Comparison of ENCODE assay signal across 23 cellular contexts in the genomic region with DNA sequence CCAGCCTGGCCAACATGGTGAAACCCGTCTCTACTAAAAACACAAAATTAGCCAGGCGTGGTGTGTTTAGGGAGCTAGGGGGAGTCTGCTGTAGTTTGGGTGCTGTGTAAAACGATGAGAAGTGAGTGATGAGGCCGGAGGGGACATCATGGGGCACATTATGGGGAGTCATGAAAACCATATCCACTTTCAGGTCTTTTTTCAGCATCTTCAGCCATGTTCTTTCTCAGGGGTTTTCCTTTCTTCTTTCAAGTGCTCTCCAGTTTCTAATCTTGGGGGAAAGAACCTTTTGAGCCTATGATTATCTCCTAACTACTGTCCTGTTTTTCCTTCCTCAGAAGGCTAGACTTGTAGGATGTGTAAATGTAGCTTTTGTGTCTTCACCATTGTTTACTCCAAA. TPM values are rescaled to one million over a fixed set of nuclear protein-coding genes. Genes with fewer than 3 reads are reported as not detected.
DNase-seq lines count a peak whose midpoint lies in the region; ATAC-seq and TF ChIP-seq lines count a peak whose summit lies in the region.
"Had no signal": no experiment of that assay in that cellular context is flagged by ENCODE, and none has a peak within 500 bp of the region (broad histone marks: within the 10 kb centered on the region; RNA-seq: fewer than 3 reads in every experiment).

No MANE protein-coding gene starts in this region.

- peak overlapping the region; percentile 20 for H3K27ac Mint-ChIP-seq in MCF 10A (ENCODE audit: low read depth, unreplicated experiment)
- H3K27ac Mint-ChIP-seq in GM23338 = no peak overlapping the region; the same call in 1 of the 2 replicates
- peak overlapping the region; percentile 0 for H3K27ac Mint-ChIP-seq in activated T-helper 2 cell treated with anti-CD3 and anti-CD28 coated beads, Interferon-gamma antibody, Interleukin-2, Interleukin-4, amounts not matched to agents 10 μg/mL and 5 μg/mL and 100 μg/mL, durations not matched to agents 14 hours and 24 hours and 36 hours
- peak overlapping the region; percentile 76 for H3K27ac Mint-ChIP-seq in stimulated activated naive B cell treated with anti-CD40 and anti-IgM and Interleukin-4, amounts not matched to agents 10 μg/mL and 1 μg/mL and 100 μg/mL, for 72 hours
- H3K27ac Mint-ChIP-seq in Calu3 (ENCODE audit: unreplicated experiment) = no peak overlapping the region

- H3K23ac ChIP-seq in neuronal stem cell (ENCODE audit: low read depth, low read length, poor library complexity) = no peak overlapping the region

- no peak overlapping the region for H3K4me3 Mint-ChIP-seq in MCF 10A (ENCODE audit: unreplicated experiment)
- H3K4me3 Mint-ChIP-seq in GM23338 = no peak overlapping the region
- H3K4me3 Mint-ChIP-seq in activated T-helper 2 cell treated with anti-CD3 and anti-CD28 coated beads, Interferon-gamma antibody, Interleukin-2, Interleukin-4, amounts not matched to agents 10 μg/mL and 5 μg/mL and 100 μg/mL, durations not matched to agents 14 hours and 24 hours and 36 hours (ENCODE audit: low read depth) = no peak overlapping the region
- H3K4me3 Mint-ChIP-seq in stimulated activated naive B cell treated with anti-CD40 and anti-IgM and Interleukin-4, amounts not matched to agents 10 μg/mL and 1 μg/mL and 100 μg/mL, for 72 hours = no peak overlapping the region
- H3K4me3 Mint-ChIP-seq in Calu3 (ENCODE audit: low read depth, unreplicated experiment) = no peak overlapping the region
- H3K4me3 Mint-ChIP-seq: activated naive CD4-positive, alpha-beta T cell treated with anti-CD3 and anti-CD28 coated beads, Interleukin-2, amount 10 ng/mL, durations not matched to agents 7 days and 5 days; nephron progenitor cell had no signal

- CTCF ChIA-PET in MCF 10A (lab: Yijun Ruan, JAX) (no interaction called here), mammary epithelial cell (lab: Charles Lee; ENCODE audit: low non-redundant PET) (no interaction called here), Calu3 (lab: Charles Lee) (interaction anchor here (1.5 kb wide), 1 partner anchor 14 kb away, joined by 3 read pairs; the partner anchor contains the start of gene KDM4A)

- H3K79me2 ChIP-seq in mammary epithelial cell (ENCODE audit: insufficient read depth, low read length) (peaks cover 34% of the 10 kb centered on the region), GM23338 (replicated peaks; ENCODE audit: insufficient read depth) (peaks cover 72% of the 10 kb centered on the region)

- no peak overlapping the region for H3K18ac ChIP-seq in neuronal stem cell (ENCODE audit: low read length)

- H2BK5ac ChIP-seq in neuronal stem cell (ENCODE audit: low read length) = no peak overlapping the region

- H3K27me3 ChIP-seq in mammary epithelial cell (ENCODE audit: insufficient read depth, low read length) = no peaks in the 10 kb centered on the region
- no peaks in the 10 kb centered on the region for H3K27me3 ChIP-seq in GM23338 (ENCODE audit: insufficient read depth)
- no peaks in the 10 kb centered on the region for H3K27me3 ChIP-seq in neuronal stem cell (ENCODE audit: control insufficient read depth in 3 of 3, insufficient read depth in 3 of 3, low read depth in 1 of 3, low read length in 3 of 3)
- H3K27me3 ChIP-seq in body of pancreas = no peaks in the 10 kb centered on the region
- H3K27me3 ChIP-seq: colonic mucosa had no signal

- no peak overlapping the region for H3K4me3 ChIP-seq in mammary epithelial cell (replicated peaks in 1 of 3; ENCODE audit: insufficient read depth in 1 of 3, low read depth in 2 of 3, low read length in 3 of 3)
- H3K4me3 ChIP-seq in GM23338 = no peak overlapping the region
- H3K4me3 ChIP-seq in neuronal stem cell (ENCODE audit: low read length in 2 of 2) = no peak overlapping the region
- no peak overlapping the region for H3K4me3 ChIP-seq in body of pancreas
- H3K4me3 ChIP-seq: colonic mucosa, GM23248 had no signal

- 95% methylated on average over 4 of the region's 4 CpGs for WGBS in mammary epithelial cell (ENCODE audit: low coverage, missing lambda C conversion rate)
- no CpG with 5 or more reads among the region's 4 CpGs for WGBS in neuronal stem cell (ENCODE audit: extremely low coverage in 2 of 2, insufficient read length in 2 of 2, insufficient replicate concordance in 1 of 2), 2 donors
- WGBS in body of pancreas, 2 donors = 80 to 84% methylated on average over 4 of the region's 4 CpGs

- H3K4me1 Mint-ChIP-seq in MCF 10A (ENCODE audit: insufficient read depth, unreplicated experiment) (peaks cover 12% of the 10 kb centered on the region), GM23338 (peaks cover 16% of the 10 kb centered on the region), Calu3 (ENCODE audit: low read depth, unreplicated experiment) (no peaks in the 10 kb centered on the region)
- H3K4me1 Mint-ChIP-seq in activated T-helper 2 cell treated with anti-CD3 and anti-CD28 coated beads, Interferon-gamma antibody, Interleukin-2, Interleukin-4, amounts not matched to agents 10 μg/mL and 5 μg/mL and 100 μg/mL, durations not matched to agents 14 hours and 24 hours and 36 hours (ENCODE audit: low read depth) = peaks cover 3% of the 10 kb centered on the region
- peaks cover 13 to 20% of the 10 kb centered on the region in 2 donors for H3K4me1 Mint-ChIP-seq in stimulated activated naive B cell treated with anti-CD40 and anti-IgM and Interleukin-4, amounts not matched to agents 10 μg/mL and 1 μg/mL and 100 μg/mL, for 72 hours
- H3K4me1 Mint-ChIP-seq: activated naive CD4-positive, alpha-beta T cell treated with anti-CD3 and anti-CD28 coated beads, Interleukin-2, amount 10 ng/mL, durations not matched to agents 7 days and 5 days had no signal

- H3K9me3 Mint-ChIP-seq in MCF 10A (ENCODE audit: unreplicated experiment) (no peaks in the 10 kb centered on the region), GM23338 (no peaks in the 10 kb centered on the region; the same call in 1 of the 3 replicates), Calu3 (ENCODE audit: low read depth, unreplicated experiment) (no peaks in the 10 kb centered on the region)
- no peaks in the 10 kb centered on the region for H3K9me3 Mint-ChIP-seq in activated T-helper 2 cell treated with anti-CD3 and anti-CD28 coated beads, Interferon-gamma antibody, Interleukin-2, Interleukin-4, amounts not matched to agents 10 μg/mL and 5 μg/mL and 100 μg/mL, durations not matched to agents 14 hours and 24 hours and 36 hours
- H3K9me3 Mint-ChIP-seq in stimulated activated naive B cell treated with anti-CD40 and anti-IgM and Interleukin-4, amounts not matched to agents 10 μg/mL and 1 μg/mL and 100 μg/mL, for 72 hours = no peaks in the 10 kb centered on the region
- H3K9me3 Mint-ChIP-seq: activated naive CD4-positive, alpha-beta T cell treated with anti-CD3 and anti-CD28 coated beads, Interleukin-2, amount 10 ng/mL, durations not matched to agents 7 days and 5 days; nephron progenitor cell had no signal

- H3K4me2 ChIP-seq in mammary epithelial cell (ENCODE audit: insufficient read depth, low read depth, low read length) = no peak overlapping the region
- no peak overlapping the region for H3K4me2 ChIP-seq in GM23338
- no peak overlapping the region for H3K4me2 ChIP-seq in neuronal stem cell (ENCODE audit: insufficient read depth, low read length, poor library complexity, severe bottlenecking)
- H3K4me2 ChIP-seq: SK-N-SH had no signal

- H2AK5ac ChIP-seq in neuronal stem cell (ENCODE audit: low read depth, low read length) = no peak overlapping the region

- no peak overlapping the region for H2AFZ ChIP-seq in mammary epithelial cell (ENCODE audit: low read depth, low read length)
- H2AFZ ChIP-seq in GM23338 = no peak overlapping the region
- H2AFZ ChIP-seq in neuronal stem cell (ENCODE audit: low read length) = no peak overlapping the region
- H2AFZ ChIP-seq: GM23248 had no signal

- no peak overlapping the region for H2BK120ac ChIP-seq in neuronal stem cell (ENCODE audit: low read depth, low read length)

- no peak for TF ChIP-seq CTCF in MCF 10A (IDR thresholded peaks at IDR 0.05; ENCODE audit: unreplicated experiment)
- no peak for TF ChIP-seq CTCF in mammary epithelial cell (conservative IDR thresholded peaks at IDR 0.05 in 1 of 2, IDR thresholded peaks at IDR 0.05 in 1 of 2; ENCODE audit: extremely low read depth in 1 of 2, insufficient read depth in 1 of 2, low read depth in 1 of 2, low read length in 2 of 2)
- TF ChIP-seq CTCF in GM23338 (conservative IDR thresholded peaks at IDR 0.05; ENCODE audit: low read depth in 2 of 2) = no peak
- TF ChIP-seq CTCF in Calu3 (IDR thresholded peaks at IDR 0.05; ENCODE audit: unreplicated experiment) = no peak
- no peak for TF ChIP-seq CTCF in body of pancreas (IDR thresholded peaks at IDR 0.05)

- no peaks in the 10 kb centered on the region for H3K79me1 ChIP-seq in neuronal stem cell (ENCODE audit: low read depth, low read length)

- POLR2A ChIA-PET in MCF 10A (lab: Yijun Ruan, JAX) = interaction anchor here (1.3 to 2.2 kb wide), 2 partner anchors 14 to 19 kb away, joined by 3 to 14 read pairs; partner anchors contain the start of gene KDM4A

- H3F3A ChIP-seq in GM23338 (replicated peaks; ENCODE audit: low read depth) = peaks cover 21% of the 10 kb centered on the region; the same call in 1 of the 2 replicates

- intact Hi-C loops in MCF 10A (cut with micrococcal nuclease) (no loop called here), mammary epithelial cell (cut with micrococcal nuclease) (loop anchor here (10.0 kb wide), 1 partner anchor 370 kb away; the partner anchor contains the start of gene SLC6A9), Calu3 (cut with micrococcal nuclease; ENCODE audit: unreplicated experiment) (no loop called here), body of pancreas (cut with DNase I) (no loop called here)
- intact Hi-C loops in activated T-helper 2 cell treated with anti-CD3 and anti-CD28 coated beads, Interferon-gamma antibody, Interleukin-2, Interleukin-4, amounts not matched to agents 10 μg/mL and 5 μg/mL and 100 μg/mL, durations not matched to agents 14 hours and 24 hours and 36 hours (cut with micrococcal nuclease) = no loop called here

- peaks cover 97% of the 10 kb centered on the region for H3K36me3 Mint-ChIP-seq in MCF 10A (ENCODE audit: insufficient read depth, unreplicated experiment)
- H3K36me3 Mint-ChIP-seq in GM23338 (ENCODE audit: low read depth) = peaks cover 97% of the 10 kb centered on the region
- peaks cover 82% of the 10 kb centered on the region for H3K36me3 Mint-ChIP-seq in activated T-helper 2 cell treated with anti-CD3 and anti-CD28 coated beads, Interferon-gamma antibody, Interleukin-2, Interleukin-4, amounts not matched to agents 10 μg/mL and 5 μg/mL and 100 μg/mL, durations not matched to agents 14 hours and 24 hours and 36 hours (ENCODE audit: low read depth)
- H3K36me3 Mint-ChIP-seq in stimulated activated naive B cell treated with anti-CD40 and anti-IgM and Interleukin-4, amounts not matched to agents 10 μg/mL and 1 μg/mL and 100 μg/mL, for 72 hours = peaks cover 53 to 70% of the 10 kb centered on the region in 2 donors
- H3K36me3 Mint-ChIP-seq in Calu3 (ENCODE audit: insufficient read depth, unreplicated experiment) = peaks cover 83% of the 10 kb centered on the region

- H3K9ac ChIP-seq in mammary epithelial cell (ENCODE audit: insufficient read depth, low read length) (no peak overlapping the region), neuronal stem cell (ENCODE audit: low read depth, low read length, poor library complexity) (no peak overlapping the region)
- H3K9ac ChIP-seq: GM23248, SK-N-SH had no signal

- H4K20me1 ChIP-seq in mammary epithelial cell (ENCODE audit: insufficient read depth, low read length) (no peaks in the 10 kb centered on the region), GM23338 (replicated peaks; ENCODE audit: insufficient read depth) (peaks cover 29% of the 10 kb centered on the region)

- in situ Hi-C loops in mammary epithelial cell (cut with MboI; ENCODE audit: low sequenced_read_pairs in 2 of 2) = loop anchor here in 1 of 2 donors (10.0 to 25.0 kb wide), 4 partner anchors 98 to 427 kb away; partner anchors contain the start of genes ARTN and IPO13

- BruUV-seq in MCF 10A (replicated peaks; lab: Mats Ljungman, UMichigan) (no TSS peak), mammary epithelial cell (replicated peaks; lab: Mats Ljungman, UMichigan) (no TSS peak), Calu3 (replicated peaks; lab: Mats Ljungman, UMichigan) (no TSS peak)

- H3K9me3 ChIP-seq in mammary epithelial cell (replicated peaks; ENCODE audit: insufficient read depth, low read length) (no peaks in the 10 kb centered on the region), neuronal stem cell (replicated peaks in 1 of 2; ENCODE audit: control insufficient read depth in 2 of 2, insufficient read depth in 1 of 2, low read depth in 1 of 2, low read length in 2 of 2) (no peaks in the 10 kb centered on the region), body of pancreas (no peaks in the 10 kb centered on the region)
- H3K9me3 ChIP-seq: colonic mucosa, SK-N-SH had no signal

- DNase-seq in MCF 10A (ENCODE audit: unreplicated experiment) = no peak
- DNase-seq in mammary epithelial cell = no peak
- DNase-seq in GM23338 (ENCODE audit: low spot score) = no peak
- DNase-seq in activated T-helper 2 cell treated with anti-CD3 and anti-CD28 coated beads, Interferon-gamma antibody, Interleukin-2, Interleukin-4, amounts not matched to agents 10 μg/mL and 5 μg/mL and 100 μg/mL, durations not matched to agents 14 hours and 24 hours and 36 hours (ENCODE audit: low spot score) = no peak
- DNase-seq in stimulated activated naive B cell treated with anti-CD40 and anti-IgM and Interleukin-4, amounts not matched to agents 10 μg/mL and 1 μg/mL and 100 μg/mL, for 72 hours = no peak
- no peak for DNase-seq in neuronal stem cell (ENCODE audit: low spot score)
- DNase-seq in Calu3 = no peak
- no peak for DNase-seq in body of pancreas
- DNase-seq: activated CD4-positive, CD25-positive, alpha-beta regulatory T cell; activated naive CD4-positive, alpha-beta T cell treated with anti-CD3 and anti-CD28 coated beads, Interleukin-2, amount 10 ng/mL, durations not matched to agents 7 days and 5 days; anterior cingulate cortex; colonic mucosa; DMS153; effector CD8-positive, alpha-beta T cell; GM23248; KBM-7; MM.1S; NCI-H2029; NCI-H2227 treated with DMSO at 0.1 percent for 48 hours; NCI-H526; nephron progenitor cell; SK-N-SH; stimulated activated CD4-positive, alpha-beta T cell treated with anti-CD3 and anti-CD28 coated beads, Interleukin-4, amount 100 ng/mL, for 24 hours had no signal

- no peak overlapping the region for H3K4ac ChIP-seq in neuronal stem cell (ENCODE audit: low read length)

- ATAC-seq in GM23338 (no peak), body of pancreas (no peak)
- no peak for ATAC-seq in stimulated activated naive B cell treated with anti-CD40 and anti-IgM and Interleukin-4, amounts not matched to agents 10 μg/mL and 1 μg/mL and 100 μg/mL, for 72 hours (replicated peaks)

- H4K91ac ChIP-seq in neuronal stem cell (ENCODE audit: low read depth, low read length, poor library complexity) = no peak overlapping the region

- no peak overlapping the region for H2BK15ac ChIP-seq in neuronal stem cell (ENCODE audit: low read length)

- H3K14ac ChIP-seq in neuronal stem cell (ENCODE audit: low read length) = no peak overlapping the region

- dilution Hi-C loops in mammary epithelial cell (cut with HindIII; ENCODE audit: low sequenced_read_pairs) = no loop called here

- H3K27ac ChIP-seq in mammary epithelial cell (ENCODE audit: insufficient read depth, low read depth, low read length) (no peak overlapping the region), GM23338 (ENCODE audit: low read depth) (peak overlapping the region; percentile 64), neuronal stem cell (replicated peaks; ENCODE audit: low read length) (no peak overlapping the region), body of pancreas (no peak overlapping the region)
- H3K27ac ChIP-seq: colonic mucosa, GM23248 had no signal

- no peak overlapping the region for H4K8ac ChIP-seq in neuronal stem cell (ENCODE audit: low read depth, low read length)

- H3K27me3 Mint-ChIP-seq in MCF 10A (ENCODE audit: insufficient read depth, unreplicated experiment) = no peaks in the 10 kb centered on the region
- peaks cover 4% of the 10 kb centered on the region for H3K27me3 Mint-ChIP-seq in GM23338 (ENCODE audit: insufficient read depth, low read depth, poor library complexity)
- no peaks in the 10 kb centered on the region for H3K27me3 Mint-ChIP-seq in activated T-helper 2 cell treated with anti-CD3 and anti-CD28 coated beads, Interferon-gamma antibody, Interleukin-2, Interleukin-4, amounts not matched to agents 10 μg/mL and 5 μg/mL and 100 μg/mL, durations not matched to agents 14 hours and 24 hours and 36 hours (ENCODE audit: low read depth)
- H3K27me3 Mint-ChIP-seq in stimulated activated naive B cell treated with anti-CD40 and anti-IgM and Interleukin-4, amounts not matched to agents 10 μg/mL and 1 μg/mL and 100 μg/mL, for 72 hours = no peaks in the 10 kb centered on the region
- no peaks in the 10 kb centered on the region for H3K27me3 Mint-ChIP-seq in Calu3 (ENCODE audit: unreplicated experiment)
- H3K27me3 Mint-ChIP-seq: activated naive CD4-positive, alpha-beta T cell treated with anti-CD3 and anti-CD28 coated beads, Interleukin-2, amount 10 ng/mL, durations not matched to agents 7 days and 5 days had no signal

- H3K4me1 ChIP-seq in mammary epithelial cell (ENCODE audit: insufficient read depth, low read length) (peaks cover 40% of the 10 kb centered on the region), GM23338 (ENCODE audit: insufficient read depth) (peaks cover 14% of the 10 kb centered on the region), neuronal stem cell (ENCODE audit: control insufficient read depth in 2 of 2, insufficient read depth in 1 of 2, low read depth in 1 of 2, low read length in 2 of 2) (no peaks in the 10 kb centered on the region), body of pancreas (no peaks in the 10 kb centered on the region)
- H3K4me1 ChIP-seq: colonic mucosa had no signal

- no peak overlapping the region for H2BK12ac ChIP-seq in neuronal stem cell (ENCODE audit: low read length)

- TF ChIP-seq POLR2A in body of pancreas (IDR thresholded peaks at IDR 0.05) = no peak

- H3K9me2 ChIP-seq in GM23338 (ENCODE audit: insufficient read depth) = no peaks in the 10 kb centered on the region
- H3K9me2 ChIP-seq: SK-N-SH had no signal

- peaks cover 38% of the 10 kb centered on the region for H3K36me3 ChIP-seq in mammary epithelial cell (ENCODE audit: insufficient read depth, low read length)
- H3K36me3 ChIP-seq in GM23338 (ENCODE audit: insufficient read depth) = peaks cover 84% of the 10 kb centered on the region
- peaks cover 61 to 99% of the 10 kb centered on the region in 2 donors for H3K36me3 ChIP-seq in neuronal stem cell (replicated peaks in 1 of 2; ENCODE audit: control insufficient read depth in 2 of 2, insufficient read depth in 2 of 2, low read length in 2 of 2)
- peaks cover 27 to 59% of the 10 kb centered on the region in 2 donors for H3K36me3 ChIP-seq in body of pancreas (replicated peaks in 1 of 2; ENCODE audit: insufficient read depth in 1 of 2, low read depth in 2 of 2)

RNA-seq across cellular contexts. Expression of gene KDM4A, which starts 14.4 kb away (rescaled TPM):
- total RNA-seq in MCF 10A (2022) (42.5 and 48.1 TPM in 2 replicates), mammary epithelial cell (10 to 100 TPM; 52.5 to 59.7 TPM), Calu3 (2022) (46.4 and 47.9 TPM in 2 replicates), body of pancreas (10 to 100 TPM; 11.2 to 12.5 TPM)
- polyA plus RNA-seq in mammary epithelial cell (18.3 TPM), GM23338 (2016; fragmentation: Nextera tagmentation; extraction: Ambion mirVana) (47.7 and 52.2 TPM in 2 replicates)
- 85.9 TPM for polyA minus RNA-seq in mammary epithelial cell
- 97.7 and 106 TPM in 2 replicates for total RNA-seq in GM23338 (2014; rRNA removed; shearing (Covaris generic))
- 28.0 and 31.5 TPM in 2 replicates for total RNA-seq in activated T-helper 2 cell treated with anti-CD3 and anti-CD28 coated beads, Interferon-gamma antibody, Interleukin-2, Interleukin-4, amounts not matched to agents 10 μg/mL and 5 μg/mL and 100 μg/mL, durations not matched to agents 14 hours and 24 hours and 36 hours
- 24.5 TPM for polyA plus RNA-seq in neuronal stem cell (2013, experiment 1 of 2)
- 25.1 TPM for polyA plus RNA-seq in neuronal stem cell (2013, experiment 2 of 2)

RNA-seq across cellular contexts. Expression of gene ST3GAL3, which starts 43.0 kb away (rescaled TPM):
- 22.4 and 24.2 TPM in 2 replicates for total RNA-seq in MCF 10A (2022)
- 10 to 100 TPM; 10.7 to 20.2 TPM for total RNA-seq in mammary epithelial cell
- 7.8 TPM for polyA plus RNA-seq in mammary epithelial cell
- polyA minus RNA-seq in mammary epithelial cell = 60.4 TPM
- 7.0 and 21.3 TPM in 2 replicates for total RNA-seq in GM23338 (2014; rRNA removed; shearing (Covaris generic))
- 3.4 and 4.5 TPM in 2 replicates for polyA plus RNA-seq in GM23338 (2016; fragmentation: Nextera tagmentation; extraction: Ambion mirVana)
- 22.0 and 26.1 TPM in 2 replicates for total RNA-seq in activated T-helper 2 cell treated with anti-CD3 and anti-CD28 coated beads, Interferon-gamma antibody, Interleukin-2, Interleukin-4, amounts not matched to agents 10 μg/mL and 5 μg/mL and 100 μg/mL, durations not matched to agents 14 hours and 24 hours and 36 hours
- polyA plus RNA-seq in neuronal stem cell (2013, experiment 1 of 2) = 23.9 TPM
- 22.3 TPM for polyA plus RNA-seq in neuronal stem cell (2013, experiment 2 of 2)
- 13.4 and 20.0 TPM in 2 replicates for total RNA-seq in Calu3 (2022)
- 10 to 100 TPM; 14.5 to 15.2 TPM for total RNA-seq in body of pancreas

Comparison
In these comparisons a context has a peak if more than half of its experiments do, and no peak if none do; other contexts are left out.
1. H3K27ac Mint-ChIP-seq: peak in MCF 10A (single experiment), activated T-helper 2 cell treated with anti-CD3 and anti-CD28 coated beads, Interferon-gamma antibody, Interleukin-2, Interleukin-4, amounts not matched to agents 10 μg/mL and 5 μg/mL and 100 μg/mL, durations not matched to agents 14 hours and 24 hours and 36 hours (single experiment) and stimulated activated naive B cell treated with anti-CD40 and anti-IgM and Interleukin-4, amounts not matched to agents 10 μg/mL and 1 μg/mL and 100 μg/mL, for 72 hours (single experiment); none in GM23338 (single experiment) and Calu3 (single experiment).